In genomic region chr5:91328743-91329142, GRCh38 we compare ENCODE assay signal across 31 cellular contexts. TPM values are rescaled to one million over a fixed set of nuclear protein-coding genes. Genes with fewer than 3 reads are reported as not detected.
DNase-seq lines count a peak whose midpoint lies in the region; ATAC-seq and TF ChIP-seq lines count a peak whose summit lies in the region.
"Had no signal": no experiment of that assay in that cellular context is flagged by ENCODE, and none has a peak within 500 bp of the region (broad histone marks: within the 10 kb centered on the region; RNA-seq: fewer than 3 reads in every experiment).

No MANE protein-coding gene starts in this region.

- peaks cover 14% of the 10 kb centered on the region for H3K4me1 ChIP-seq in hepatocyte (ENCODE audit: insufficient read depth)
- peaks cover 35 to 44% of the 10 kb centered on the region in 2 donors for H3K4me1 ChIP-seq in thyroid gland
- H3K4me1 ChIP-seq: body of pancreas, prostate gland had no signal

- H3K79me2 ChIP-seq in hepatocyte, result no peaks in the 10 kb centered on the region

- no peaks in the 10 kb centered on the region for H3K36me3 Mint-ChIP-seq in T-cell
- H3K36me3 Mint-ChIP-seq: CD14-positive monocyte; immature natural killer cell; memory B cell; stimulated activated memory B cell treated with anti-CD40 and anti-IgM and Interleukin-4, amounts not matched to agents 10 μg/mL and 1 μg/mL and 100 μg/mL, for 72 hours; type B pancreatic cell had no signal

- TF ChIP-seq CTCF in VCaP (conservative IDR thresholded peaks at IDR 0.05), result no peak
- TF ChIP-seq CTCF in hepatocyte (IDR thresholded peaks at IDR 0.05; ENCODE audit: poor library complexity), result no peak
- TF ChIP-seq CTCF in thyroid gland (IDR thresholded peaks at IDR 0.05), result no peak

- no peak for TF ChIP-seq POLR2A in thyroid gland (IDR thresholded peaks at IDR 0.05)

- 26% methylated on average over 4 of the region's 4 CpGs for WGBS in hepatocyte (ENCODE audit: low lambda C conversion rate, missing lambda C conversion rate)
- 21 to 40% methylated on average over 4 of the region's 4 CpGs for WGBS in thyroid gland, 2 donors

- H3K27ac ChIP-seq in VCaP (peak overlapping the region; percentile 39; the same call in 1 of the 2 replicates), hepatocyte (peak overlapping the region; percentile 6), thyroid gland (peak overlapping the region; percentile 70 to 76 (median 76))
- H3K27ac ChIP-seq: 22Rv1, body of pancreas, neutrophil, prostate gland, SK-N-MC had no signal

- H3K27me3 Mint-ChIP-seq in T-cell, result no peaks in the 10 kb centered on the region
- H3K27me3 Mint-ChIP-seq: central memory CD8-positive, alpha-beta T cell; type B pancreatic cell had no signal

- CTCF ChIA-PET in T-cell (lab: Charles Lee), result no interaction called here

- H3K27me3 ChIP-seq in hepatocyte, result no peaks in the 10 kb centered on the region
- H3K27me3 ChIP-seq in thyroid gland, result no peaks in the 10 kb centered on the region
- H3K27me3 ChIP-seq: body of pancreas, neutrophil had no signal

- peak; percentile 5 for DNase-seq in NCI-H510A treated with DMSO at 0.1 percent for 48 hours (lab: John Stamatoyannopoulos, UW)
- DNase-seq in NCI-H510A (lab: John Stamatoyannopoulos, UW), result no peak
- peak; percentile 20 for DNase-seq in hepatocyte (ENCODE audit: low spot score)
- no peak for DNase-seq in thyroid gland
- no peak for DNase-seq in T-cell
- DNase-seq in effector CD8-positive, alpha-beta T cell (lab: John Stamatoyannopoulos, UW), result no peak
- DNase-seq: activated CD4-positive, CD25-positive, alpha-beta regulatory T cell treated with anti-CD3 and anti-CD28 coated beads, Interleukin-2, amount 50 U/mL, for 72 hours; activated CD8-positive, alpha-beta memory T cell treated with anti-CD3 and anti-CD28 coated beads, Interleukin-2, amount 50 U/mL, for 4 hours; activated naive CD4-positive, alpha-beta T cell treated with Interleukin-2 at 50 U/mL for 16 hours; body of pancreas; immature natural killer cell; Karpas-422; NCI-H1417; NCI-H2029; NCI-H524 treated with DMSO at 0.1 percent for 48 hours; PC-3; stimulated activated CD4-positive, alpha-beta T cell treated with anti-CD3 and anti-CD28 coated beads, Interleukin-15, amount 100 ng/mL, for 24 hours had no signal

- H3K4me3 Mint-ChIP-seq in T-cell, result no peak overlapping the region
- H3K4me3 Mint-ChIP-seq: activated CD4-positive, alpha-beta memory T cell treated with anti-CD3 and anti-CD28 coated beads, Interleukin-2, amount 10 ng/mL, durations not matched to agents 7 days and 5 days; activated T-helper 1 cell treated with anti-CD3 and anti-CD28 coated beads, Interleukin-12 subunit alpha, Interleukin-12 subunit beta, Interleukin-2, Interleukin-4 antibody, amounts not matched to agents 30 ng/mL and 10 ng/mL and 1 ng/mL, durations not matched to agents 14 hours and 24 hours and 36 hours; CD14-positive monocyte; central memory CD8-positive, alpha-beta T cell; immature natural killer cell; memory B cell; stimulated activated memory B cell treated with anti-CD40 and anti-IgM and Interleukin-4, amounts not matched to agents 10 μg/mL and 1 μg/mL and 100 μg/mL, for 72 hours; type B pancreatic cell had no signal

- intact Hi-C loops in thyroid gland (cut with DNase I), result no loop called here

- H3K4me1 Mint-ChIP-seq in T-cell, result peaks cover 12 to 19% (median 14%) of the 10 kb centered on the region in 3 donors
- H3K4me1 Mint-ChIP-seq: memory B cell had no signal

- no peaks in the 10 kb centered on the region for H4K20me1 ChIP-seq in hepatocyte (ENCODE audit: insufficient read depth, poor library complexity, severe bottlenecking)

- ATAC-seq in T-cell (replicated peaks in 1 of 4) (no peak), HG02840 (IDR thresholded peaks at IDR 0.05; ENCODE audit: low FRiP score, unreplicated experiment) (no peak)
- ATAC-seq: body of pancreas; left lobe of liver; PC-3; stimulated activated memory B cell treated with anti-CD40 and anti-IgM and Interleukin-4, amounts not matched to agents 10 μg/mL and 1 μg/mL and 100 μg/mL, for 72 hours had no signal

- no peak overlapping the region for H3K27ac Mint-ChIP-seq in T-cell
- H3K27ac Mint-ChIP-seq: activated CD4-positive, alpha-beta memory T cell treated with anti-CD3 and anti-CD28 coated beads, Interleukin-2, amount 10 ng/mL, durations not matched to agents 7 days and 5 days; activated T-helper 1 cell treated with anti-CD3 and anti-CD28 coated beads, Interleukin-12 subunit alpha, Interleukin-12 subunit beta, Interleukin-2, Interleukin-4 antibody, amounts not matched to agents 30 ng/mL and 10 ng/mL and 1 ng/mL, durations not matched to agents 14 hours and 24 hours and 36 hours; CD14-positive monocyte; immature natural killer cell; memory B cell; stimulated activated memory B cell treated with anti-CD40 and anti-IgM and Interleukin-4, amounts not matched to agents 10 μg/mL and 1 μg/mL and 100 μg/mL, for 72 hours; type B pancreatic cell had no signal

- H3K36me3 ChIP-seq in hepatocyte (replicated peaks; ENCODE audit: insufficient read depth, low read depth), result no peaks in the 10 kb centered on the region
- H3K36me3 ChIP-seq in thyroid gland, result no peaks in the 10 kb centered on the region
- H3K36me3 ChIP-seq: neutrophil, prostate gland had no signal

- H3K4me3 ChIP-seq in hepatocyte (no peak overlapping the region), thyroid gland (replicated peaks in 1 of 3) (no peak overlapping the region)
- H3K4me3 ChIP-seq: body of pancreas, prostate gland, SK-N-MC had no signal

- H3K4me2 ChIP-seq in hepatocyte, result peak overlapping the region; percentile 24

- H3K9me2 ChIP-seq in hepatocyte (replicated peaks; ENCODE audit: insufficient read depth), result no peaks in the 10 kb centered on the region

- POLR2A ChIA-PET in T-cell (lab: Charles Lee), result no interaction called here

- H3K9me3 ChIP-seq in hepatocyte (ENCODE audit: low read depth) (no peaks in the 10 kb centered on the region), thyroid gland (no peaks in the 10 kb centered on the region)
- H3K9me3 ChIP-seq: body of pancreas, neutrophil, prostate gland had no signal

- H2AFZ ChIP-seq in hepatocyte, result no peak overlapping the region

- no peaks in the 10 kb centered on the region for H3K9me3 Mint-ChIP-seq in T-cell
- H3K9me3 Mint-ChIP-seq: activated CD4-positive, alpha-beta memory T cell treated with anti-CD3 and anti-CD28 coated beads, Interleukin-2, amount 10 ng/mL, durations not matched to agents 7 days and 5 days; activated T-helper 1 cell treated with anti-CD3 and anti-CD28 coated beads, Interleukin-12 subunit alpha, Interleukin-12 subunit beta, Interleukin-2, Interleukin-4 antibody, amounts not matched to agents 30 ng/mL and 10 ng/mL and 1 ng/mL, durations not matched to agents 14 hours and 24 hours and 36 hours; CD14-positive monocyte; central memory CD8-positive, alpha-beta T cell; immature natural killer cell; memory B cell; stimulated activated memory B cell treated with anti-CD40 and anti-IgM and Interleukin-4, amounts not matched to agents 10 μg/mL and 1 μg/mL and 100 μg/mL, for 72 hours; type B pancreatic cell had no signal

RNA-seq across cellular contexts. Expression of gene ARRDC3, which starts 54.4 kb away (rescaled TPM):
- total RNA-seq in hepatocyte (114 and 134 TPM in 2 replicates), thyroid gland (100 to 1,000 TPM; 168 to 289 (median 228) TPM), T-cell (100 to 1,000 TPM; 107 to 219 (median 127) TPM)
- 53.7 and 58.0 TPM in 2 replicates for polyA plus RNA-seq in hepatocyte

Comparison
In these comparisons a context has a peak if more than half of its experiments do, and no peak if none do; other contexts are left out.
1. DNase-seq: peak in NCI-H510A treated with DMSO at 0.1 percent for 48 hours (single experiment) and hepatocyte (single experiment); none in NCI-H510A (single experiment), thyroid gland (0 of 2), T-cell (0 of 34) and effector CD8-positive, alpha-beta T cell (single experiment).
2. H3K27ac ChIP-seq: peak in every context shown above with its lines; median percentile 76 in thyroid gland; 39 in VCaP; 6 in hepatocyte.